ENCODE assay signal across 9 cellular contexts in genomic region chr7:18390523-18390907, GRCh38.
DNase-seq lines count a peak whose midpoint lies in the region; ATAC-seq, FAIRE-seq and TF ChIP-seq lines count a peak whose summit lies in the region.
"Had no signal": no experiment of that assay in that cellular context is flagged by ENCODE, and none has a peak within 500 bp of the region (broad histone marks: within the 10 kb centered on the region; RNA-seq: fewer than 3 reads in every experiment).

No MANE protein-coding gene starts in this region.

- DNase-seq in GM12878 (ENCODE audit: low read depth, low spot score) (no peak), NCI-H1930 (lab: John Stamatoyannopoulos, UW) (no peak), SKM-1 (lab: John Stamatoyannopoulos, UW; ENCODE audit: unreplicated experiment) (no peak), G401 (ENCODE audit: low spot score) (no peak)
- no peak for DNase-seq in stimulated activated naive B cell treated with anti-CD40 and anti-IgM and Interleukin-4, amounts not matched to agents 10 μg/mL and 1 μg/mL and 100 μg/mL, for 72 hours

- CTCF ChIA-PET in GM12878 (lab: Yijun Ruan, JAX), result interaction anchor here (1.5 kb wide), 1 partner anchor 38 kb away, joined by 3 read pairs; no protein-coding TSS in a partner anchor

- peaks cover 7% of the 10 kb centered on the region; the same call in 1 of the 2 replicates for H3K4me1 ChIP-seq in GM12878 (ENCODE audit: control insufficient read depth, insufficient read depth, low read length)

- H4K20me1 ChIP-seq in GM12878 (ENCODE audit: control insufficient read depth, insufficient read depth), result no peaks in the 10 kb centered on the region

- TF ChIP-seq POLR2A in GM12878 (IDR thresholded peaks at IDR 0.05; ENCODE audit: low read depth, low read length), result no peak

- intact Hi-C loops in GM12878 (cut with micrococcal nuclease; ENCODE audit: unreplicated experiment), result no loop called here

- RAD21 ChIA-PET in GM12878 (lab: Charles Lee; ENCODE audit: unreplicated experiment), result interaction anchor here (0.6 kb wide), 2 partner anchors 20 to 37 kb away, joined by 3 read pairs; no protein-coding TSS in a partner anchor

- no peak for FAIRE-seq in GM12878 (lab: Jason Lieb, UNC)
- FAIRE-seq: TTC549 had no signal

- no peaks in the 10 kb centered on the region for H3K36me3 ChIP-seq in GM12878 (ENCODE audit: control insufficient read depth in 2 of 2, insufficient read depth in 2 of 2, low read length in 1 of 2)

- no TSS peak for BruUV-seq in GM12878 (replicated peaks; lab: Mats Ljungman, UMichigan)

- H3K36me3 Mint-ChIP-seq in stimulated activated naive B cell treated with anti-CD40 and anti-IgM and Interleukin-4, amounts not matched to agents 10 μg/mL and 1 μg/mL and 100 μg/mL, for 72 hours, result peaks cover 0 to 4% of the 10 kb centered on the region in 2 donors

- no peak overlapping the region for H3K27ac ChIP-seq in GM12878 (ENCODE audit: control insufficient read depth, insufficient read depth)

- no peak overlapping the region for H3K9ac ChIP-seq in GM12878 (ENCODE audit: control insufficient read depth, insufficient read depth, low read length)

- no peak overlapping the region for H2AFZ ChIP-seq in GM12878 (ENCODE audit: control insufficient read depth, low read depth, low read length)

- H3K4me3 Mint-ChIP-seq in stimulated activated naive B cell treated with anti-CD40 and anti-IgM and Interleukin-4, amounts not matched to agents 10 μg/mL and 1 μg/mL and 100 μg/mL, for 72 hours, result peak overlapping the region; percentile 19 to 28

- no peaks in the 10 kb centered on the region for H3K9me3 Mint-ChIP-seq in stimulated activated naive B cell treated with anti-CD40 and anti-IgM and Interleukin-4, amounts not matched to agents 10 μg/mL and 1 μg/mL and 100 μg/mL, for 72 hours

- TF ChIP-seq RAD21 in GM12878 (IDR thresholded peaks at IDR 0.05; ENCODE audit: insufficient read depth, low read depth, low read length), result no peak

- no peaks in the 10 kb centered on the region for H3K27me3 Mint-ChIP-seq in stimulated activated naive B cell treated with anti-CD40 and anti-IgM and Interleukin-4, amounts not matched to agents 10 μg/mL and 1 μg/mL and 100 μg/mL, for 72 hours

- ATAC-seq in GM19328 (IDR thresholded peaks at IDR 0.05; ENCODE audit: unreplicated experiment), result peak; percentile 26
- peak; percentile 35 for ATAC-seq in HG02981 (IDR thresholded peaks at IDR 0.05; ENCODE audit: unreplicated experiment)
- ATAC-seq in GM12878, result no peak; the same call in 2 of the 3 replicates
- peak; percentile 38 to 39 for ATAC-seq in stimulated activated naive B cell treated with anti-CD40 and anti-IgM and Interleukin-4, amounts not matched to agents 10 μg/mL and 1 μg/mL and 100 μg/mL, for 72 hours (replicated peaks)
- ATAC-seq in HG03342 (IDR thresholded peaks at IDR 0.05; ENCODE audit: unreplicated experiment), result no peak

- peak overlapping the region; percentile 90 for H3K27ac Mint-ChIP-seq in stimulated activated naive B cell treated with anti-CD40 and anti-IgM and Interleukin-4, amounts not matched to agents 10 μg/mL and 1 μg/mL and 100 μg/mL, for 72 hours

- no peak for TF ChIP-seq EP300 in GM12878 (IDR thresholded peaks at IDR 0.05; ENCODE audit: borderline replicate concordance in 1 of 2, control insufficient read depth in 1 of 2, low read depth in 2 of 2, low read length in 2 of 2)

- no peak for TF ChIP-seq CTCF in GM12878 (IDR thresholded peaks at IDR 0.05 in 2 of 3, conservative IDR thresholded peaks at IDR 0.05 in 1 of 3; ENCODE audit: control insufficient read depth in 2 of 3, extremely low read depth in 1 of 3, insufficient read depth in 1 of 3, low read depth in 3 of 3, low read length in 3 of 3)

- peaks cover 37 to 71% of the 10 kb centered on the region in 2 donors for H3K4me1 Mint-ChIP-seq in stimulated activated naive B cell treated with anti-CD40 and anti-IgM and Interleukin-4, amounts not matched to agents 10 μg/mL and 1 μg/mL and 100 μg/mL, for 72 hours

- H3K4me3 ChIP-seq in GM12878, result no peak overlapping the region

- no peak overlapping the region for H3K4me2 ChIP-seq in GM12878 (ENCODE audit: control insufficient read depth, insufficient read depth)

- H3K79me2 ChIP-seq in GM12878 (ENCODE audit: control insufficient read depth, insufficient read depth, low read length), result no peaks in the 10 kb centered on the region

- SMC1A ChIA-PET in GM12878 (lab: Charles Lee; ENCODE audit: uncharacterized antibody, unreplicated experiment), result interaction anchor here (1.0 to 1.9 kb wide), 3 partner anchors 9 to 65 kb away, joined by 3 to 4 read pairs (median 3); no protein-coding TSS in a partner anchor

- H3K27me3 ChIP-seq in GM12878 (replicated peaks in 1 of 2; ENCODE audit: control insufficient read depth in 2 of 2, insufficient read depth in 2 of 2, low read length in 1 of 2), result no peaks in the 10 kb centered on the region

- in situ Hi-C loops in GM12878 (cut with MboI) (no loop called here), G401 (cut with HindIII; ENCODE audit: low sequenced_read_pairs) (no loop called here)

- POLR2A ChIA-PET in GM12878 (lab: Charles Lee), result no interaction called here

- no peaks in the 10 kb centered on the region for H3K9me3 ChIP-seq in GM12878 (replicated peaks; ENCODE audit: control insufficient read depth, insufficient read depth, low read length)

- 27% methylated on average over 3 of the region's 3 CpGs for WGBS in GM12878 (ENCODE audit: insufficient coverage, insufficient replicate concordance, low lambda C conversion rate, missing lambda C conversion rate)

TF ChIP-seq in GM12878, 131 proteins besides CTCF, POLR2A, EP300 and RAD21 (continues in another document):
- TF ChIP-seq BCLAF1 (IDR thresholded peaks at IDR 0.05) (no peak), PRDM15 (CRISPR knock-in tag; IDR thresholded peaks at IDR 0.05) (no peak), CREM (IDR thresholded peaks at IDR 0.05; ENCODE audit: low read depth) (no peak), IKZF2 (IDR thresholded peaks at IDR 0.05) (peak in 1 of 2 experiments; percentile 31; a peak in 1 of 4 replicates), SUZ12 (IDR thresholded peaks at IDR 0.05; ENCODE audit: unreplicated experiment) (no peak), YBX1 (IDR thresholded peaks at IDR 0.05) (no peak), MAX (IDR thresholded peaks at IDR 0.05; ENCODE audit: low read depth, low read length) (no peak), PKNOX1 (IDR thresholded peaks at IDR 0.05) (no peak), EED (IDR thresholded peaks at IDR 0.05; ENCODE audit: low read depth) (no peak)

Comparison
In these comparisons a context has a peak if more than half of its experiments do, and no peak if none do; other contexts are left out.
1. ATAC-seq: peak in GM19328 (single experiment), HG02981 (single experiment) and stimulated activated naive B cell treated with anti-CD40 and anti-IgM and Interleukin-4, amounts not matched to agents 10 μg/mL and 1 μg/mL and 100 μg/mL, for 72 hours (2 of 2); none in GM12878 (single experiment) and HG03342 (single experiment).